Comparison of ENCODE assay signal across 8 cellular contexts in genomic region chr19:21482863-21483276, GRCh38. TPM values are rescaled to one million over a fixed set of nuclear protein-coding genes. Genes with fewer than 3 reads are reported as not detected.
DNase-seq lines count a peak whose midpoint lies in the region; ATAC-seq and TF ChIP-seq lines count a peak whose summit lies in the region.

No MANE protein-coding gene starts in this region.

- H3K36me3 ChIP-seq in Panc1 (ENCODE audit: control insufficient read depth, insufficient read depth, low read length) = no peaks in the 10 kb centered on the region
- no peaks in the 10 kb centered on the region for H3K36me3 ChIP-seq in skeletal muscle satellite cell (ENCODE audit: insufficient read depth, low read length)

- H3K4me2 ChIP-seq in skeletal muscle satellite cell (ENCODE audit: low read length) = no peak overlapping the region

- CTCF ChIA-PET in Panc1 (lab: Charles Lee) = interaction anchor here (0.6 to 1.1 kb wide), 3 partner anchors 13 to 348 kb away, joined by 3 to 4 read pairs (median 3); no protein-coding TSS in a partner anchor

- in situ Hi-C loops in Panc1 (cut with HindIII; ENCODE audit: low pct_unique_long_range_greater_than_20kb, low sequenced_read_pairs) = no loop called here

- TF ChIP-seq CTCF in GM12865 (IDR thresholded peaks at IDR 0.05; ENCODE audit: insufficient read depth, low read depth, low read length, missing control alignments) (peak; percentile 31), Panc1 (IDR thresholded peaks at IDR 0.05) (peak; percentile 89)

- no peak overlapping the region for H3K9ac ChIP-seq in skeletal muscle satellite cell (ENCODE audit: low read depth, low read length)

- H3K27me3 ChIP-seq in Panc1 (ENCODE audit: control insufficient read depth, insufficient read depth, low read length) (no peaks in the 10 kb centered on the region), skeletal muscle satellite cell (ENCODE audit: control insufficient read depth, insufficient read depth, low read length) (no peaks in the 10 kb centered on the region)

- H3K27ac ChIP-seq in Panc1 (ENCODE audit: low read length) = peak overlapping the region; percentile 48

- H3K9me3 ChIP-seq in Panc1 (ENCODE audit: control insufficient read depth, insufficient read depth, low read depth, low read length) (no peaks in the 10 kb centered on the region), skeletal muscle satellite cell (replicated peaks; ENCODE audit: low read length) (no peaks in the 10 kb centered on the region)

- H3K4me1 ChIP-seq in Panc1 (ENCODE audit: control insufficient read depth, insufficient read depth, low read length) (no peaks in the 10 kb centered on the region), skeletal muscle satellite cell (ENCODE audit: control insufficient read depth, insufficient read depth, low read length) (no peaks in the 10 kb centered on the region)

- H3K4me3 ChIP-seq in GM12865 (ENCODE audit: low read depth, low read length) (no peak overlapping the region), Panc1 (ENCODE audit: low read depth in 2 of 2, low read length in 2 of 2) (peak overlapping the region; percentile 20 to 43), skeletal muscle satellite cell (ENCODE audit: low read length) (peak overlapping the region; percentile 55)

- no TSS peak for BruUV-seq in Panc1 (replicated peaks; lab: Mats Ljungman, UMichigan)

- DNase-seq in GM12865 (ENCODE audit: low read depth) (peak; percentile 37), Panc1 (ENCODE audit: low read depth, low spot score) (no peak), cardiac septum (ENCODE audit: low spot score) (peak; percentile 82), NCI-H2196 (lab: John Stamatoyannopoulos, UW; ENCODE audit: unreplicated experiment) (no peak), NCI-H446 treated with DMSO at 0.1 percent for 48 hours (lab: John Stamatoyannopoulos, UW) (no peak)
- DNase-seq in activated effector memory CD4-positive, alpha-beta T cell treated with Interleukin-2 at 50 U/mL for 16 hours = peak; percentile 38

- POLR2A ChIA-PET in Panc1 (lab: Charles Lee) = no interaction called here

- ATAC-seq in Panc1 (peak; percentile 96), HG03571 (IDR thresholded peaks at IDR 0.05; ENCODE audit: unreplicated experiment) (no peak)

- intact Hi-C loops in Panc1 (cut with micrococcal nuclease; ENCODE audit: unreplicated experiment) (no loop called here), cardiac septum (cut with DNase I) (loop anchor here (5.0 kb wide), 2 partner anchors 214 to 281 kb away; no protein-coding TSS in a partner anchor)

RNA-seq across cellular contexts. Expression of gene ZNF429, which starts 22.5 kb away (rescaled TPM):
- total RNA-seq in Panc1 (2021; ENCODE audit: unreplicated experiment) (8.3 TPM), cardiac septum (10.8 TPM)
- polyA plus RNA-seq in Panc1 (2012; ENCODE audit: insufficient read length) = 2.0 TPM
- total RNA-seq in skeletal muscle satellite cell (2012; rRNA removed) = 7.9 and 9.1 TPM in 2 replicates

Comparison
In these comparisons a context has a peak if more than half of its experiments do, and no peak if none do; other contexts are left out.
1. DNase-seq: peak in GM12865 (single experiment), activated effector memory CD4-positive, alpha-beta T cell treated with Interleukin-2 at 50 U/mL for 16 hours (single experiment) and cardiac septum (single experiment); none in Panc1 (single experiment), NCI-H2196 (single experiment) and NCI-H446 treated with DMSO at 0.1 percent for 48 hours (single experiment).